1 cellular context compared by ENCODE assay signal in genomic region chr2:189505412-189505953, GRCh38.
TF ChIP-seq lines count a peak whose summit lies in the region.

No MANE protein-coding gene starts in this region.

TF ChIP-seq in H1, 55 proteins besides CTCF, POLR2A, EP300 and RAD21:
- TF ChIP-seq POLR2AphosphoS5 (IDR thresholded peaks at IDR 0.05; ENCODE audit: low read depth, low read length) (no peak), MAX (IDR thresholded peaks at IDR 0.05) (no peak), SP2 (IDR thresholded peaks at IDR 0.05; ENCODE audit: low read length) (no peak), BRCA1 (IDR thresholded peaks at IDR 0.05; ENCODE audit: low read depth, low read length) (no peak), CBX5 (IDR thresholded peaks at IDR 0.05; ENCODE audit: low read depth, low read length) (no peak), SP1 (IDR thresholded peaks at IDR 0.05; ENCODE audit: low read depth, low read length) (no peak), NANOG (IDR thresholded peaks at IDR 0.05; ENCODE audit: insufficient read depth, low read depth, low read length, poor library complexity, severe bottlenecking) (no peak), CHD1 (IDR thresholded peaks at IDR 0.05; ENCODE audit: low read depth, low read length) (no peak), EZH2 (IDR thresholded peaks at IDR 0.05; ENCODE audit: low read depth, low read length, severe bottlenecking) (no peak), TAF7 (optimal IDR thresholded peaks at IDR 0.05; ENCODE audit: borderline replicate concordance, low read depth, low read length) (no peak), FOSL1 (IDR thresholded peaks at IDR 0.05; ENCODE audit: insufficient read depth, low read depth, low read length) (no peak)
- TF ChIP-seq, protein P1, sequence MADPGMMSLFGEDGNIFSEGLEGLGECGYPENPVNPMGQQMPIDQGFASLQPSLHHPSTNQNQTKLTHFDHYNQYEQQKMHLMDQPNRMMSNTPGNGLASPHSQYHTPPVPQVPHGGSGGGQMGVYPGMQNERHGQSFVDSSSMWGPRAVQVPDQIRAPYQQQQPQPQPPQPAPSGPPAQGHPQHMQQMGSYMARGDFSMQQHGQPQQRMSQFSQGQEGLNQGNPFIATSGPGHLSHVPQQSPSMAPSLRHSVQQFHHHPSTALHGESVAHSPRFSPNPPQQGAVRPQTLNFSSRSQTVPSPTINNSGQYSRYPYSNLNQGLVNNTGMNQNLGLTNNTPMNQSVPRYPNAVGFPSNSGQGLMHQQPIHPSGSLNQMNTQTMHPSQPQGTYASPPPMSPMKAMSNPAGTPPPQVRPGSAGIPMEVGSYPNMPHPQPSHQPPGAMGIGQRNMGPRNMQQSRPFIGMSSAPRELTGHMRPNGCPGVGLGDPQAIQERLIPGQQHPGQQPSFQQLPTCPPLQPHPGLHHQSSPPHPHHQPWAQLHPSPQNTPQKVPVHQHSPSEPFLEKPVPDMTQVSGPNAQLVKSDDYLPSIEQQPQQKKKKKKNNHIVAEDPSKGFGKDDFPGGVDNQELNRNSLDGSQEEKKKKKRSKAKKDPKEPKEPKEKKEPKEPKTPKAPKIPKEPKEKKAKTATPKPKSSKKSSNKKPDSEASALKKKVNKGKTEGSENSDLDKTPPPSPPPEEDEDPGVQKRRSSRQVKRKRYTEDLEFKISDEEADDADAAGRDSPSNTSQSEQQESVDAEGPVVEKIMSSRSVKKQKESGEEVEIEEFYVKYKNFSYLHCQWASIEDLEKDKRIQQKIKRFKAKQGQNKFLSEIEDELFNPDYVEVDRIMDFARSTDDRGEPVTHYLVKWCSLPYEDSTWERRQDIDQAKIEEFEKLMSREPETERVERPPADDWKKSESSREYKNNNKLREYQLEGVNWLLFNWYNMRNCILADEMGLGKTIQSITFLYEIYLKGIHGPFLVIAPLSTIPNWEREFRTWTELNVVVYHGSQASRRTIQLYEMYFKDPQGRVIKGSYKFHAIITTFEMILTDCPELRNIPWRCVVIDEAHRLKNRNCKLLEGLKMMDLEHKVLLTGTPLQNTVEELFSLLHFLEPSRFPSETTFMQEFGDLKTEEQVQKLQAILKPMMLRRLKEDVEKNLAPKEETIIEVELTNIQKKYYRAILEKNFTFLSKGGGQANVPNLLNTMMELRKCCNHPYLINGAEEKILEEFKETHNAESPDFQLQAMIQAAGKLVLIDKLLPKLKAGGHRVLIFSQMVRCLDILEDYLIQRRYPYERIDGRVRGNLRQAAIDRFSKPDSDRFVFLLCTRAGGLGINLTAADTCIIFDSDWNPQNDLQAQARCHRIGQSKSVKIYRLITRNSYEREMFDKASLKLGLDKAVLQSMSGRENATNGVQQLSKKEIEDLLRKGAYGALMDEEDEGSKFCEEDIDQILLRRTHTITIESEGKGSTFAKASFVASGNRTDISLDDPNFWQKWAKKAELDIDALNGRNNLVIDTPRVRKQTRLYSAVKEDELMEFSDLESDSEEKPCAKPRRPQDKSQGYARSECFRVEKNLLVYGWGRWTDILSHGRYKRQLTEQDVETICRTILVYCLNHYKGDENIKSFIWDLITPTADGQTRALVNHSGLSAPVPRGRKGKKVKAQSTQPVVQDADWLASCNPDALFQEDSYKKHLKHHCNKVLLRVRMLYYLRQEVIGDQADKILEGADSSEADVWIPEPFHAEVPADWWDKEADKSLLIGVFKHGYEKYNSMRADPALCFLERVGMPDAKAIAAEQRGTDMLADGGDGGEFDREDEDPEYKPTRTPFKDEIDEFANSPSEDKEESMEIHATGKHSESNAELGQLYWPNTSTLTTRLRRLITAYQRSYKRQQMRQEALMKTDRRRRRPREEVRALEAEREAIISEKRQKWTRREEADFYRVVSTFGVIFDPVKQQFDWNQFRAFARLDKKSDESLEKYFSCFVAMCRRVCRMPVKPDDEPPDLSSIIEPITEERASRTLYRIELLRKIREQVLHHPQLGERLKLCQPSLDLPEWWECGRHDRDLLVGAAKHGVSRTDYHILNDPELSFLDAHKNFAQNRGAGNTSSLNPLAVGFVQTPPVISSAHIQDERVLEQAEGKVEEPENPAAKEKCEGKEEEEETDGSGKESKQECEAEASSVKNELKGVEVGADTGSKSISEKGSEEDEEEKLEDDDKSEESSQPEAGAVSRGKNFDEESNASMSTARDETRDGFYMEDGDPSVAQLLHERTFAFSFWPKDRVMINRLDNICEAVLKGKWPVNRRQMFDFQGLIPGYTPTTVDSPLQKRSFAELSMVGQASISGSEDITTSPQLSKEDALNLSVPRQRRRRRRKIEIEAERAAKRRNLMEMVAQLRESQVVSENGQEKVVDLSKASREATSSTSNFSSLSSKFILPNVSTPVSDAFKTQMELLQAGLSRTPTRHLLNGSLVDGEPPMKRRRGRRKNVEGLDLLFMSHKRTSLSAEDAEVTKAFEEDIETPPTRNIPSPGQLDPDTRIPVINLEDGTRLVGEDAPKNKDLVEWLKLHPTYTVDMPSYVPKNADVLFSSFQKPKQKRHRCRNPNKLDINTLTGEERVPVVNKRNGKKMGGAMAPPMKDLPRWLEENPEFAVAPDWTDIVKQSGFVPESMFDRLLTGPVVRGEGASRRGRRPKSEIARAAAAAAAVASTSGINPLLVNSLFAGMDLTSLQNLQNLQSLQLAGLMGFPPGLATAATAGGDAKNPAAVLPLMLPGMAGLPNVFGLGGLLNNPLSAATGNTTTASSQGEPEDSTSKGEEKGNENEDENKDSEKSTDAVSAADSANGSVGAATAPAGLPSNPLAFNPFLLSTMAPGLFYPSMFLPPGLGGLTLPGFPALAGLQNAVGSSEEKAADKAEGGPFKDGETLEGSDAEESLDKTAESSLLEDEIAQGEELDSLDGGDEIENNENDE (IDR thresholded peaks at IDR 0.05; ENCODE audit: insufficient replicate concordance, low read length), result no peak
- TF ChIP-seq, protein P2, sequence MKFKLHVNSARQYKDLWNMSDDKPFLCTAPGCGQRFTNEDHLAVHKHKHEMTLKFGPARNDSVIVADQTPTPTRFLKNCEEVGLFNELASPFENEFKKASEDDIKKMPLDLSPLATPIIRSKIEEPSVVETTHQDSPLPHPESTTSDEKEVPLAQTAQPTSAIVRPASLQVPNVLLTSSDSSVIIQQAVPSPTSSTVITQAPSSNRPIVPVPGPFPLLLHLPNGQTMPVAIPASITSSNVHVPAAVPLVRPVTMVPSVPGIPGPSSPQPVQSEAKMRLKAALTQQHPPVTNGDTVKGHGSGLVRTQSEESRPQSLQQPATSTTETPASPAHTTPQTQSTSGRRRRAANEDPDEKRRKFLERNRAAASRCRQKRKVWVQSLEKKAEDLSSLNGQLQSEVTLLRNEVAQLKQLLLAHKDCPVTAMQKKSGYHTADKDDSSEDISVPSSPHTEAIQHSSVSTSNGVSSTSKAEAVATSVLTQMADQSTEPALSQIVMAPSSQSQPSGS (IDR thresholded peaks at IDR 0.05; ENCODE audit: low read length), result no peak
